8 cellular contexts compared by ENCODE assay signal in the genomic region with DNA sequence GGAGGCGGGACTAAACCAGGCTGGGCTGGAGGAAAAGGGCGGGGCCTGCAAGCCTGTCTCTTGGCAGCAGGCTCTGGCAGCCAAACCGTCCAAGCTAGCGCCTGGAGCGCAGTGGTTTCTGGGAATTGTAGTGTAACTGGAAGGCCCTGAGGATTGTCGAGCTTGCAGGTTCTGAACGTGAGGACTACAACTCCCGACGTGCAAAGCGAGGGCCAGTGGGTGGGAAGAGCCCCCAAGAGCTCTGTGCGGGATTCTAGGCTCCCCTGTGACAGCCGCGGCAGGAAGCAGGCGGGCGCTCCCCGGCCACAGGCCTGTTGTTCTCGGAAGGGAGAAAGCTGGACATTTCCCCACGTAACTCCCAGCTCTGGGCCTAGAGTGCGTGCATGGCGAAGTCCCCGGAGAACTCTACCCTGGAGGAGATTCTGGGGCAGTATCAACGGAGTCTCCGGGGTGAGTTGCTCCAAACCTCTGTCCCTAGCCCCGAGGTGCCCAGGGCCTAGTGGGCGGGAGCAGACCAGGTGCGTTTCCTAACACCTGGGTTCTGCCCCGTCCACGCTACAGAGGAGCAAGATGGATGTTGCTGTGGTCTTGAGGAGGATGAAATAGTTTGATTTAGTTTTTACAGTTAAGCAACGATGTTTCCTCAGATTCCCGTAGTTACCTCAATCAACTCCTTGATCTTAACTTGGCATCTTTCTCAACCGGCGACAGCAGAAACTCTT. TPM values are rescaled to one million over a fixed set of nuclear protein-coding genes. Genes with fewer than 3 reads are reported as not detected.
A peak's percentile ranks its signal among the peaks of the same experiment; 100 is the strongest.
DNase-seq lines count a peak whose midpoint lies in the region; ATAC-seq and TF ChIP-seq lines count a peak whose summit lies in the region.

A gene (plus strand): TSS at position 251 of the 722 bp plus-strand sequence. CDS start 133 bp downstream, at position 384.

- H3K4me1 Mint-ChIP-seq in activated T-cell treated with anti-CD3 and anti-CD28 coated beads, Interleukin-2, amount 50 U/mL, for 24 hours (ENCODE audit: low read depth), result peaks cover 50% of the 10 kb centered on the region

- H3K4me3 Mint-ChIP-seq in activated T-cell treated with anti-CD3 and anti-CD28 coated beads, Interleukin-2, amount 50 U/mL, for 24 hours, result peak within 1 kb of the TSS; percentile 90

- peak; percentile 76 for ATAC-seq in GM21717 (IDR thresholded peaks at IDR 0.05; ENCODE audit: unreplicated experiment)

- H3K27me3 ChIP-seq in mucosa of rectum (ENCODE audit: control insufficient read depth in 2 of 2, insufficient read depth in 2 of 2, low read length in 2 of 2), result no peaks in the 10 kb centered on the region

- in situ Hi-C loops in KBM-7 (cut with MboI; ENCODE audit: low pct_unique_long_range_greater_than_20kb, low sequenced_read_pairs), result no loop called here

- H3K27ac Mint-ChIP-seq in activated T-cell treated with anti-CD3 and anti-CD28 coated beads, Interleukin-2, amount 50 U/mL, for 24 hours, result peak within 1 kb of the TSS; percentile 99

- peaks cover 7 to 10% of the 10 kb centered on the region in 2 donors for H3K4me1 ChIP-seq in mucosa of rectum (ENCODE audit: control insufficient read depth in 2 of 2, insufficient read depth in 2 of 2, low read length in 2 of 2)

- peak within 1 kb of the TSS; percentile 93 to 97 for H3K9ac ChIP-seq in mucosa of rectum (ENCODE audit: low read depth in 1 of 2, low read length in 2 of 2)

- H3K27me3 Mint-ChIP-seq in activated T-cell treated with anti-CD3 and anti-CD28 coated beads, Interleukin-2, amount 50 U/mL, for 24 hours, result no peaks in the 10 kb centered on the region

- H3K9me3 Mint-ChIP-seq in activated T-cell treated with anti-CD3 and anti-CD28 coated beads, Interleukin-2, amount 50 U/mL, for 24 hours, result no peaks in the 10 kb centered on the region

- H3K36me3 ChIP-seq in mucosa of rectum (ENCODE audit: control insufficient read depth in 2 of 2, insufficient read depth in 2 of 2, low read length in 2 of 2), result no peaks in the 10 kb centered on the region

- DNase-seq in DMS153 treated with DMSO at 0.1 percent for 48 hours (lab: John Stamatoyannopoulos, UW; ENCODE audit: unreplicated experiment) (peak; percentile 99), KBM-7 (peak; percentile 100), erythroblast (lab: John Stamatoyannopoulos, UW) (peak; percentile 98 to 99)
- peak; percentile 93 for DNase-seq in activated T-cell treated with anti-CD3 and anti-CD28 coated beads, Interleukin-2, amount 50 U/mL, for 24 hours
- peak; percentile 94 for DNase-seq in stimulated activated CD8-positive, alpha-beta memory T cell treated with anti-CD3 and anti-CD28 coated beads, Interleukin-4, amount 100 ng/mL, for 48 hours

- H3K9me3 ChIP-seq in mucosa of rectum (ENCODE audit: control insufficient read depth in 2 of 2, low read length in 2 of 2), result no peaks in the 10 kb centered on the region

- peak within 1 kb of the TSS; percentile 93 to 97 for H3K27ac ChIP-seq in mucosa of rectum (ENCODE audit: low read depth in 2 of 2, low read length in 2 of 2)

- H3K36me3 Mint-ChIP-seq in activated T-cell treated with anti-CD3 and anti-CD28 coated beads, Interleukin-2, amount 50 U/mL, for 24 hours (ENCODE audit: low read depth), result peaks cover 37% of the 10 kb centered on the region

- peak; percentile 82 for TF ChIP-seq POLR2A in erythroblast (IDR thresholded peaks at IDR 0.05; ENCODE audit: low read length)

- H3K4me3 ChIP-seq in mucosa of rectum (ENCODE audit: low read length in 2 of 2), result peak within 1 kb of the TSS; percentile 91 to 96

TF ChIP-seq in PFSK-1, 5 proteins besides CTCF, POLR2A, EP300 and RAD21:
- TF ChIP-seq SIN3A (IDR thresholded peaks at IDR 0.05; ENCODE audit: borderline replicate concordance, insufficient read depth, low read length) (0 out of 2 replicates have a peak, but pooled peaks have one; percentile 57), FOXP2 (optimal IDR thresholded peaks at IDR 0.05; ENCODE audit: borderline replicate concordance, extremely low read depth, extremely low read length, insufficient read depth) (no peak), POLR2AphosphoS5 (IDR thresholded peaks at IDR 0.05; ENCODE audit: low read depth, low read length) (peak; percentile 85)
- TF ChIP-seq, protein P1, sequence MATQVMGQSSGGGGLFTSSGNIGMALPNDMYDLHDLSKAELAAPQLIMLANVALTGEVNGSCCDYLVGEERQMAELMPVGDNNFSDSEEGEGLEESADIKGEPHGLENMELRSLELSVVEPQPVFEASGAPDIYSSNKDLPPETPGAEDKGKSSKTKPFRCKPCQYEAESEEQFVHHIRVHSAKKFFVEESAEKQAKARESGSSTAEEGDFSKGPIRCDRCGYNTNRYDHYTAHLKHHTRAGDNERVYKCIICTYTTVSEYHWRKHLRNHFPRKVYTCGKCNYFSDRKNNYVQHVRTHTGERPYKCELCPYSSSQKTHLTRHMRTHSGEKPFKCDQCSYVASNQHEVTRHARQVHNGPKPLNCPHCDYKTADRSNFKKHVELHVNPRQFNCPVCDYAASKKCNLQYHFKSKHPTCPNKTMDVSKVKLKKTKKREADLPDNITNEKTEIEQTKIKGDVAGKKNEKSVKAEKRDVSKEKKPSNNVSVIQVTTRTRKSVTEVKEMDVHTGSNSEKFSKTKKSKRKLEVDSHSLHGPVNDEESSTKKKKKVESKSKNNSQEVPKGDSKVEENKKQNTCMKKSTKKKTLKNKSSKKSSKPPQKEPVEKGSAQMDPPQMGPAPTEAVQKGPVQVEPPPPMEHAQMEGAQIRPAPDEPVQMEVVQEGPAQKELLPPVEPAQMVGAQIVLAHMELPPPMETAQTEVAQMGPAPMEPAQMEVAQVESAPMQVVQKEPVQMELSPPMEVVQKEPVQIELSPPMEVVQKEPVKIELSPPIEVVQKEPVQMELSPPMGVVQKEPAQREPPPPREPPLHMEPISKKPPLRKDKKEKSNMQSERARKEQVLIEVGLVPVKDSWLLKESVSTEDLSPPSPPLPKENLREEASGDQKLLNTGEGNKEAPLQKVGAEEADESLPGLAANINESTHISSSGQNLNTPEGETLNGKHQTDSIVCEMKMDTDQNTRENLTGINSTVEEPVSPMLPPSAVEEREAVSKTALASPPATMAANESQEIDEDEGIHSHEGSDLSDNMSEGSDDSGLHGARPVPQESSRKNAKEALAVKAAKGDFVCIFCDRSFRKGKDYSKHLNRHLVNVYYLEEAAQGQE (IDR thresholded peaks at IDR 0.05; ENCODE audit: insufficient read depth in 1 of 2, low read depth in 2 of 2, low read length in 2 of 2), result no peak

RNA-seq across cellular contexts. Expression of the gene that starts here (rescaled TPM):
- 14.0 TPM for polyA plus RNA-seq in PFSK-1 (2012; ENCODE audit: insufficient read length, low read depth)

Comparison
In these comparisons a context has a peak if more than half of its experiments do, and no peak if none do; other contexts are left out.
1. Peak in every context shown above with its lines: DNase-seq, ATAC-seq, H3K4me3 ChIP-seq and H3K27ac ChIP-seq.